In genomic region chr14:52876311-52876710, GRCh38 we compare ENCODE assay signal across 16 cellular contexts.
DNase-seq lines count a peak whose midpoint lies in the region; ATAC-seq and TF ChIP-seq lines count a peak whose summit lies in the region.
"Had no signal": no experiment of that assay in that cellular context is flagged by ENCODE, and none has a peak within 500 bp of the region (broad histone marks: within the 10 kb centered on the region; RNA-seq: fewer than 3 reads in every experiment).

No MANE protein-coding gene starts in this region.

- peaks cover 6% of the 10 kb centered on the region for H3K27me3 Mint-ChIP-seq in nephron progenitor cell (ENCODE audit: low read depth, poor library complexity)

- intact Hi-C loops in thyroid gland (cut with DNase I), result no loop called here

- H3K4me3 ChIP-seq in thyroid gland (replicated peaks in 1 of 3), result no peak overlapping the region
- H3K4me3 ChIP-seq: tibial nerve had no signal

- TF ChIP-seq CTCF in nephron progenitor cell (IDR thresholded peaks at IDR 0.05) (no peak), thyroid gland (IDR thresholded peaks at IDR 0.05) (no peak)

- H3K9me3 Mint-ChIP-seq in nephron progenitor cell, result no peaks in the 10 kb centered on the region

- H3K4me1 Mint-ChIP-seq in nephron progenitor cell, result no peaks in the 10 kb centered on the region
- H3K4me1 Mint-ChIP-seq: B cell had no signal

- H3K36me3 Mint-ChIP-seq in nephron progenitor cell (ENCODE audit: low read depth), result peaks cover 74% of the 10 kb centered on the region

- no peaks in the 10 kb centered on the region for H3K9me3 ChIP-seq in thyroid gland
- H3K9me3 ChIP-seq: tibial nerve had no signal

- peak overlapping the region; percentile 78 for H3K27ac Mint-ChIP-seq in nephron progenitor cell
- H3K27ac Mint-ChIP-seq: B cell had no signal

- no peaks in the 10 kb centered on the region for H3K27me3 ChIP-seq in thyroid gland
- H3K27me3 ChIP-seq: tibial nerve had no signal

- no peak for TF ChIP-seq POLR2A in thyroid gland (IDR thresholded peaks at IDR 0.05)

- H3K27ac ChIP-seq in thyroid gland, result no peak overlapping the region
- H3K27ac ChIP-seq: VCaP had no signal

- peaks cover 18 to 22% of the 10 kb centered on the region in 2 donors for H3K36me3 ChIP-seq in thyroid gland

- H3K4me3 Mint-ChIP-seq in nephron progenitor cell, result no peak overlapping the region
- H3K4me3 Mint-ChIP-seq: B cell had no signal

- peaks cover 14 to 24% of the 10 kb centered on the region in 2 donors for H3K4me1 ChIP-seq in thyroid gland

- WGBS in thyroid gland, 2 donors, result 92 to 93% methylated on average over 1 of the region's 1 CpG

- DNase-seq in GM03348 (ENCODE audit: low spot score) (peak; percentile 42), fibroblast of peridontal ligament (ENCODE audit: extremely low read depth) (peak; percentile 68), nephron progenitor cell (no peak), COLO668 (lab: John Stamatoyannopoulos, UW; ENCODE audit: unreplicated experiment) (no peak), thyroid gland (no peak), T1000 (lab: John Stamatoyannopoulos, UW) (no peak)
- DNase-seq: activated naive CD4-positive, alpha-beta T cell treated with Interleukin-2 at 50 U/mL for 16 hours; DMS153; midbrain; NCI-H1105 treated with DMSO at 0.1 percent for 48 hours; NCI-H345 had no signal

- ATAC-seq in SK-N-SH treated with all-trans-retinoic acid at 6 μM for 48 hours (peak; percentile 43), GM19455 (IDR thresholded peaks at IDR 0.05; ENCODE audit: unreplicated experiment) (no peak)

TF ChIP-seq in SK-N-SH treated with all-trans-retinoic acid at 6 μM for 48 hours, 23 proteins besides CTCF, POLR2A, EP300 and RAD21:
- TF ChIP-seq ZFP30 (CRISPR knock-in tag; IDR thresholded peaks at IDR 0.05) (no peak), ZFP3 (CRISPR knock-in tag; IDR thresholded peaks at IDR 0.05) (no peak), ZNF70 (CRISPR knock-in tag; IDR thresholded peaks at IDR 0.05) (no peak), PPARA (CRISPR knock-in tag; IDR thresholded peaks at IDR 0.05; ENCODE audit: borderline replicate concordance) (no peak), ESRRG (CRISPR knock-in tag; IDR thresholded peaks at IDR 0.05) (no peak), RARB (CRISPR knock-in tag; IDR thresholded peaks at IDR 0.05) (no peak), OSR1 (CRISPR knock-in tag; IDR thresholded peaks at IDR 0.05) (no peak), ZC3H10 (CRISPR knock-in tag; IDR thresholded peaks at IDR 0.05) (no peak), CSDC2 (CRISPR knock-in tag; IDR thresholded peaks at IDR 0.05) (no peak), ARNTL (CRISPR knock-in tag; IDR thresholded peaks at IDR 0.05; ENCODE audit: borderline replicate concordance, low read depth) (no peak)
- TF ChIP-seq, protein P1, sequence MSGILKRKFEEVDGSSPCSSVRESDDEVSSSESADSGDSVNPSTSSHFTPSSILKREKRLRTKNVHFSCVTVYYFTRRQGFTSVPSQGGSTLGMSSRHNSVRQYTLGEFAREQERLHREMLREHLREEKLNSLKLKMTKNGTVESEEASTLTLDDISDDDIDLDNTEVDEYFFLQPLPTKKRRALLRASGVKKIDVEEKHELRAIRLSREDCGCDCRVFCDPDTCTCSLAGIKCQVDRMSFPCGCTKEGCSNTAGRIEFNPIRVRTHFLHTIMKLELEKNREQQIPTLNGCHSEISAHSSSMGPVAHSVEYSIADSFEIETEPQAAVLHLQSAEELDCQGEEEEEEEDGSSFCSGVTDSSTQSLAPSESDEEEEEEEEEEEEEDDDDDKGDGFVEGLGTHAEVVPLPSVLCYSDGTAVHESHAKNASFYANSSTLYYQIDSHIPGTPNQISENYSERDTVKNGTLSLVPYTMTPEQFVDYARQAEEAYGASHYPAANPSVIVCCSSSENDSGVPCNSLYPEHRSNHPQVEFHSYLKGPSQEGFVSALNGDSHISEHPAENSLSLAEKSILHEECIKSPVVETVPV (CRISPR knock-in tag; IDR thresholded peaks at IDR 0.05), result no peak
- TF ChIP-seq, protein P2, sequence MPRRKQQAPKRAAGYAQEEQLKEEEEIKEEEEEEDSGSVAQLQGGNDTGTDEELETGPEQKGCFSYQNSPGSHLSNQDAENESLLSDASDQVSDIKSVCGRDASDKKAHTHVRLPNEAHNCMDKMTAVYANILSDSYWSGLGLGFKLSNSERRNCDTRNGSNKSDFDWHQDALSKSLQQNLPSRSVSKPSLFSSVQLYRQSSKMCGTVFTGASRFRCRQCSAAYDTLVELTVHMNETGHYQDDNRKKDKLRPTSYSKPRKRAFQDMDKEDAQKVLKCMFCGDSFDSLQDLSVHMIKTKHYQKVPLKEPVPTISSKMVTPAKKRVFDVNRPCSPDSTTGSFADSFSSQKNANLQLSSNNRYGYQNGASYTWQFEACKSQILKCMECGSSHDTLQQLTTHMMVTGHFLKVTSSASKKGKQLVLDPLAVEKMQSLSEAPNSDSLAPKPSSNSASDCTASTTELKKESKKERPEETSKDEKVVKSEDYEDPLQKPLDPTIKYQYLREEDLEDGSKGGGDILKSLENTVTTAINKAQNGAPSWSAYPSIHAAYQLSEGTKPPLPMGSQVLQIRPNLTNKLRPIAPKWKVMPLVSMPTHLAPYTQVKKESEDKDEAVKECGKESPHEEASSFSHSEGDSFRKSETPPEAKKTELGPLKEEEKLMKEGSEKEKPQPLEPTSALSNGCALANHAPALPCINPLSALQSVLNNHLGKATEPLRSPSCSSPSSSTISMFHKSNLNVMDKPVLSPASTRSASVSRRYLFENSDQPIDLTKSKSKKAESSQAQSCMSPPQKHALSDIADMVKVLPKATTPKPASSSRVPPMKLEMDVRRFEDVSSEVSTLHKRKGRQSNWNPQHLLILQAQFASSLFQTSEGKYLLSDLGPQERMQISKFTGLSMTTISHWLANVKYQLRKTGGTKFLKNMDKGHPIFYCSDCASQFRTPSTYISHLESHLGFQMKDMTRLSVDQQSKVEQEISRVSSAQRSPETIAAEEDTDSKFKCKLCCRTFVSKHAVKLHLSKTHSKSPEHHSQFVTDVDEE (CRISPR knock-in tag; IDR thresholded peaks at IDR 0.05), result no peak
- TF ChIP-seq, protein P3, sequence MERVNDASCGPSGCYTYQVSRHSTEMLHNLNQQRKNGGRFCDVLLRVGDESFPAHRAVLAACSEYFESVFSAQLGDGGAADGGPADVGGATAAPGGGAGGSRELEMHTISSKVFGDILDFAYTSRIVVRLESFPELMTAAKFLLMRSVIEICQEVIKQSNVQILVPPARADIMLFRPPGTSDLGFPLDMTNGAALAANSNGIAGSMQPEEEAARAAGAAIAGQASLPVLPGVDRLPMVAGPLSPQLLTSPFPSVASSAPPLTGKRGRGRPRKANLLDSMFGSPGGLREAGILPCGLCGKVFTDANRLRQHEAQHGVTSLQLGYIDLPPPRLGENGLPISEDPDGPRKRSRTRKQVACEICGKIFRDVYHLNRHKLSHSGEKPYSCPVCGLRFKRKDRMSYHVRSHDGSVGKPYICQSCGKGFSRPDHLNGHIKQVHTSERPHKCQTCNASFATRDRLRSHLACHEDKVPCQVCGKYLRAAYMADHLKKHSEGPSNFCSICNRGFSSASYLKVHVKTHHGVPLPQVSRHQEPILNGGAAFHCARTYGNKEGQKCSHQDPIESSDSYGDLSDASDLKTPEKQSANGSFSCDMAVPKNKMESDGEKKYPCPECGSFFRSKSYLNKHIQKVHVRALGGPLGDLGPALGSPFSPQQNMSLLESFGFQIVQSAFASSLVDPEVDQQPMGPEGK (CRISPR knock-in tag; IDR thresholded peaks at IDR 0.05; ENCODE audit: borderline replicate concordance), result no peak

Comparison
In these comparisons a context has a peak if more than half of its experiments do, and no peak if none do; other contexts are left out.
1. DNase-seq: peak in GM03348 (single experiment) and fibroblast of peridontal ligament (single experiment); none in nephron progenitor cell (single experiment), COLO668 (single experiment), thyroid gland (0 of 2) and T1000 (single experiment).